In the genomic region with DNA sequence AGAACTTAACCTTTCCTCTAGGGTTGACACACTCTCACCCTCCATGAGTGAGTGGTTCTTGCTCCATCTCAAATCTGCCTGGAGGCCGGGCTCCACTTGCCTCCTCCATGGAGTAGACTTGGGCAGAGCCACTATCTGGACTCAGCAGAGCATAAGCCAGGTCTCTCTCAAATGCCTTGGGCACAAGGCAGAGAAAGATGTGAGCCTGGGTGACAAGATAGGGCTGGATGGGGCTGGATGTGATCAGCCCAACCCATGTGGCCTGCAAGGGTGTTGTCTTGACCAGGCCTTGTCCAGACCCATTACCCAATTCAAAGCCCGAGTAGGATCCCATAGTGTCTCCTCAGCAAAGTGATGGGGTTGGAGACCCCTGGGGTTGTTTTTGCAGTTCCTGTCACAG, we compare ENCODE assay signal across 29 cellular contexts.
"Had no signal": no experiment of that assay in that cellular context is flagged by ENCODE, and none has a peak within 500 bp of the region (broad histone marks: within the 10 kb centered on the region; RNA-seq: fewer than 3 reads in every experiment).

No MANE protein-coding gene starts in this region.

- H3K27ac Mint-ChIP-seq: activated B cell treated with CpG ODN at 0.5 μM for 24 hours; activated CD8-positive, alpha-beta memory T cell treated with anti-CD3 and anti-CD28 coated beads, Interleukin-2, amount 10 ng/mL, durations not matched to agents 7 days and 5 days; activated CD8-positive, alpha-beta T cell treated with anti-CD3 and anti-CD28 coated beads, Interleukin-2, amount 10 ng/mL, durations not matched to agents 7 days and 5 days; activated naive CD8-positive, alpha-beta T cell; stimulated activated memory B cell treated with anti-CD40 and anti-IgM and Interleukin-4, amounts not matched to agents 10 μg/mL and 1 μg/mL and 100 μg/mL, for 72 hours; T-cell had no signal

- H3K9me3 ChIP-seq: upper lobe of left lung, vagina had no signal

- H3K27me3 Mint-ChIP-seq: activated B cell treated with CpG ODN at 0.5 μM for 24 hours; activated naive CD8-positive, alpha-beta T cell; stimulated activated memory B cell treated with anti-CD40 and anti-IgM and Interleukin-4, amounts not matched to agents 10 μg/mL and 1 μg/mL and 100 μg/mL, for 72 hours; T-cell had no signal

- ATAC-seq: activated CD8-positive, alpha-beta memory T cell treated with anti-CD3 and anti-CD28 coated beads, Interleukin-2, amount 10 ng/mL, durations not matched to agents 7 days and 5 days; activated CD8-positive, alpha-beta T cell treated with anti-CD3 and anti-CD28 coated beads, Interleukin-2, amount 10 ng/mL, durations not matched to agents 7 days and 5 days; esophagus mucosa; left cardiac atrium; left ventricle myocardium superior; naive thymus-derived CD4-positive, alpha-beta T cell; right cardiac atrium; stimulated activated memory B cell treated with anti-CD40 and anti-IgM and Interleukin-4, amounts not matched to agents 10 μg/mL and 1 μg/mL and 100 μg/mL, for 72 hours; stimulated activated naive CD8-positive, alpha-beta T cell treated with anti-CD3 and anti-CD28 coated beads, Interleukin-15, amount 100 ng/mL, for 72 hours; T-cell had no signal

- H3K9me3 Mint-ChIP-seq: activated B cell treated with CpG ODN at 0.5 μM for 24 hours; naive thymus-derived CD4-positive, alpha-beta T cell; stimulated activated memory B cell treated with anti-CD40 and anti-IgM and Interleukin-4, amounts not matched to agents 10 μg/mL and 1 μg/mL and 100 μg/mL, for 72 hours; stimulated activated naive CD8-positive, alpha-beta T cell treated with anti-CD3 and anti-CD28 coated beads, Interleukin-15, amount 100 ng/mL, for 72 hours; T-cell had no signal

- DNase-seq: activated B cell treated with CpG ODN at 0.5 μM for 24 hours; activated CD4-positive, alpha-beta T cell treated with anti-CD3 and anti-CD28 coated beads, Interleukin-2, amount 50 U/mL, for 1 hour; activated CD8-positive, alpha-beta memory T cell treated with anti-CD3 and anti-CD28 coated beads, Interleukin-2, amount 10 ng/mL, durations not matched to agents 7 days and 5 days; activated CD8-positive, alpha-beta T cell treated with anti-CD3 and anti-CD28 coated beads, Interleukin-2, amount 10 ng/mL, durations not matched to agents 7 days and 5 days; activated effector memory CD4-positive, alpha-beta T cell treated with Interleukin-2 at 50 U/mL for 16 hours; activated naive CD4-positive, alpha-beta T cell treated with Interleukin-2 at 50 U/mL for 16 hours; aorta; caudate nucleus; foreskin fibroblast; head of caudate nucleus; hippocampal formation; left cardiac atrium; left ventricle myocardium superior; naive thymus-derived CD4-positive, alpha-beta T cell; posterior cingulate gyrus; stimulated activated CD4-positive, alpha-beta T cell treated with anti-CD3 and anti-CD28 coated beads, Interleukin-4, amount 100 ng/mL, for 4 hours; stimulated activated CD8-positive, alpha-beta memory T cell treated with anti-CD3 and anti-CD28 coated beads, Interleukin-4, amount 100 ng/mL, for 48 hours; stimulated activated naive CD8-positive, alpha-beta T cell treated with anti-CD3 and anti-CD28 coated beads, Interleukin-15, amount 100 ng/mL, for 72 hours; substantia nigra; T-cell; T-helper 9 cell; upper lobe of left lung had no signal

- H3K27me3 ChIP-seq: upper lobe of left lung, vagina had no signal

- H3K27ac ChIP-seq: upper lobe of left lung, vagina had no signal

- H3K4me3 ChIP-seq: upper lobe of left lung, vagina had no signal

- H3K4me3 Mint-ChIP-seq: activated B cell treated with CpG ODN at 0.5 μM for 24 hours; activated CD8-positive, alpha-beta memory T cell treated with anti-CD3 and anti-CD28 coated beads, Interleukin-2, amount 10 ng/mL, durations not matched to agents 7 days and 5 days; activated CD8-positive, alpha-beta T cell treated with anti-CD3 and anti-CD28 coated beads, Interleukin-2, amount 10 ng/mL, durations not matched to agents 7 days and 5 days; activated naive CD8-positive, alpha-beta T cell; stimulated activated memory B cell treated with anti-CD40 and anti-IgM and Interleukin-4, amounts not matched to agents 10 μg/mL and 1 μg/mL and 100 μg/mL, for 72 hours; stimulated activated naive CD8-positive, alpha-beta T cell treated with anti-CD3 and anti-CD28 coated beads, Interleukin-15, amount 100 ng/mL, for 72 hours; T-cell had no signal

- FAIRE-seq: endothelial cell of umbilical vein, keratinocyte had no signal
